In genomic region chr11:81970886-81971285, GRCh38 we compare ENCODE assay signal across 1 cellular context.
TF ChIP-seq lines count a peak whose summit lies in the region.

No MANE protein-coding gene starts in this region.

TF ChIP-seq in GM23338, 12 proteins besides CTCF, POLR2A, EP300 and RAD21 (continued from another document):
- no peak for TF ChIP-seq ZNF462 (CRISPR knock-in tag; IDR thresholded peaks at IDR 0.05)
- TF ChIP-seq, protein P1, sequence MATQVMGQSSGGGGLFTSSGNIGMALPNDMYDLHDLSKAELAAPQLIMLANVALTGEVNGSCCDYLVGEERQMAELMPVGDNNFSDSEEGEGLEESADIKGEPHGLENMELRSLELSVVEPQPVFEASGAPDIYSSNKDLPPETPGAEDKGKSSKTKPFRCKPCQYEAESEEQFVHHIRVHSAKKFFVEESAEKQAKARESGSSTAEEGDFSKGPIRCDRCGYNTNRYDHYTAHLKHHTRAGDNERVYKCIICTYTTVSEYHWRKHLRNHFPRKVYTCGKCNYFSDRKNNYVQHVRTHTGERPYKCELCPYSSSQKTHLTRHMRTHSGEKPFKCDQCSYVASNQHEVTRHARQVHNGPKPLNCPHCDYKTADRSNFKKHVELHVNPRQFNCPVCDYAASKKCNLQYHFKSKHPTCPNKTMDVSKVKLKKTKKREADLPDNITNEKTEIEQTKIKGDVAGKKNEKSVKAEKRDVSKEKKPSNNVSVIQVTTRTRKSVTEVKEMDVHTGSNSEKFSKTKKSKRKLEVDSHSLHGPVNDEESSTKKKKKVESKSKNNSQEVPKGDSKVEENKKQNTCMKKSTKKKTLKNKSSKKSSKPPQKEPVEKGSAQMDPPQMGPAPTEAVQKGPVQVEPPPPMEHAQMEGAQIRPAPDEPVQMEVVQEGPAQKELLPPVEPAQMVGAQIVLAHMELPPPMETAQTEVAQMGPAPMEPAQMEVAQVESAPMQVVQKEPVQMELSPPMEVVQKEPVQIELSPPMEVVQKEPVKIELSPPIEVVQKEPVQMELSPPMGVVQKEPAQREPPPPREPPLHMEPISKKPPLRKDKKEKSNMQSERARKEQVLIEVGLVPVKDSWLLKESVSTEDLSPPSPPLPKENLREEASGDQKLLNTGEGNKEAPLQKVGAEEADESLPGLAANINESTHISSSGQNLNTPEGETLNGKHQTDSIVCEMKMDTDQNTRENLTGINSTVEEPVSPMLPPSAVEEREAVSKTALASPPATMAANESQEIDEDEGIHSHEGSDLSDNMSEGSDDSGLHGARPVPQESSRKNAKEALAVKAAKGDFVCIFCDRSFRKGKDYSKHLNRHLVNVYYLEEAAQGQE (IDR thresholded peaks at IDR 0.05; ENCODE audit: unreplicated experiment) = no peak
